In genomic region chr11:8262552-8263108, GRCh38 we compare ENCODE assay signal across 9 cellular contexts. TPM values are rescaled to one million over a fixed set of nuclear protein-coding genes. Genes with fewer than 3 reads are reported as not detected.
DNase-seq lines count a peak whose midpoint lies in the region; ATAC-seq and TF ChIP-seq lines count a peak whose summit lies in the region.
"Had no signal": no experiment of that assay in that cellular context is flagged by ENCODE, and none has a peak within 500 bp of the region (broad histone marks: within the 10 kb centered on the region; RNA-seq: fewer than 3 reads in every experiment).

No MANE protein-coding gene starts in this region.

- peaks cover 59% of the 10 kb centered on the region for H3K27me3 Mint-ChIP-seq in activated CD4-positive, alpha-beta T cell treated with anti-CD3 and anti-CD28 coated beads for 36 hours

- CTCF ChIA-PET in activated CD4-positive, alpha-beta T cell treated with anti-CD3 and anti-CD28 coated beads for 36 hours (lab: Charles Lee), result interaction anchor here (0.7 to 4.1 kb wide), 11 partner anchors 9 to 315 kb away, joined by 3 to 45 read pairs (median 5); no protein-coding TSS in a partner anchor

- H3K4me1 Mint-ChIP-seq in activated CD4-positive, alpha-beta T cell treated with anti-CD3 and anti-CD28 coated beads for 36 hours, result peaks cover 7% of the 10 kb centered on the region

- peak; percentile 43 for ATAC-seq in activated CD4-positive, alpha-beta T cell treated with anti-CD3 and anti-CD28 coated beads for 36 hours
- ATAC-seq in HG02678 (IDR thresholded peaks at IDR 0.05; ENCODE audit: unreplicated experiment), result no peak

- POLR2A ChIA-PET in activated CD4-positive, alpha-beta T cell treated with anti-CD3 and anti-CD28 coated beads for 36 hours (lab: Charles Lee), result no interaction called here

- no peak for TF ChIP-seq CTCF in retinal pigment epithelial cell (conservative IDR thresholded peaks at IDR 0.05; ENCODE audit: low read depth, low read length)

- no peak overlapping the region for H3K27ac Mint-ChIP-seq in activated CD4-positive, alpha-beta T cell treated with anti-CD3 and anti-CD28 coated beads for 36 hours

- intact Hi-C loops in activated CD4-positive, alpha-beta T cell treated with anti-CD3 and anti-CD28 coated beads for 36 hours (cut with DNase I, micrococcal nuclease), result loop anchor here (1.0 to 5.0 kb wide), 3 partner anchors 37 to 255 kb away; no protein-coding TSS in a partner anchor

- peak overlapping the region; percentile 53 for H3K4me3 Mint-ChIP-seq in activated CD4-positive, alpha-beta T cell treated with anti-CD3 and anti-CD28 coated beads for 36 hours

- H3K36me3 Mint-ChIP-seq in activated CD4-positive, alpha-beta T cell treated with anti-CD3 and anti-CD28 coated beads for 36 hours (ENCODE audit: low read depth), result no peaks in the 10 kb centered on the region

- peak; percentile 56 for DNase-seq in activated CD4-positive, alpha-beta T cell treated with anti-CD3 and anti-CD28 coated beads for 36 hours
- DNase-seq in activated CD4-positive, alpha-beta T cell treated with anti-CD3 and anti-CD28 coated beads, Interleukin-2, amount 50 U/mL, for 1 hour, result no peak
- DNase-seq in NCI-H1930 (lab: John Stamatoyannopoulos, UW) (peak; percentile 27 to 46), amniotic epithelial cell (ENCODE audit: low read depth) (peak; percentile 51), hepatic stellate cell (ENCODE audit: low spot score) (peak; percentile 71), retinal pigment epithelial cell (ENCODE audit: low read depth) (no peak)
- no peak for DNase-seq in stimulated activated naive CD4-positive, alpha-beta T cell treated with Interleukin-2 at 50 U/mL for 16 hours (lab: John Stamatoyannopoulos, UW)

- peak overlapping the region; percentile 43 for H3K4me3 ChIP-seq in retinal pigment epithelial cell (ENCODE audit: low read length)

- H3K9me3 Mint-ChIP-seq in activated CD4-positive, alpha-beta T cell treated with anti-CD3 and anti-CD28 coated beads for 36 hours (ENCODE audit: low read depth), result no peaks in the 10 kb centered on the region

RNA-seq across cellular contexts. Expression of gene LMO1, which starts 1.0 kb away (rescaled TPM):
- total RNA-seq in activated CD4-positive, alpha-beta T cell treated with anti-CD3 and anti-CD28 coated beads for 36 hours, result not detected
- total RNA-seq: subcutaneous adipose tissue had no signal

Comparison
In these comparisons a context has a peak if more than half of its experiments do, and no peak if none do; other contexts are left out.
1. DNase-seq: peak in activated CD4-positive, alpha-beta T cell treated with anti-CD3 and anti-CD28 coated beads for 36 hours (single experiment), NCI-H1930 (2 of 2), amniotic epithelial cell (single experiment) and hepatic stellate cell (single experiment); none in activated CD4-positive, alpha-beta T cell treated with anti-CD3 and anti-CD28 coated beads, Interleukin-2, amount 50 U/mL, for 1 hour (single experiment), retinal pigment epithelial cell (single experiment) and stimulated activated naive CD4-positive, alpha-beta T cell treated with Interleukin-2 at 50 U/mL for 16 hours (single experiment).